8 cellular contexts compared by ENCODE assay signal in genomic region chr15:78875107-78875914, GRCh38. TPM values are rescaled to one million over a fixed set of nuclear protein-coding genes. Genes with fewer than 3 reads are reported as not detected.
DNase-seq lines count a peak whose midpoint lies in the region; ATAC-seq and TF ChIP-seq lines count a peak whose summit lies in the region.

No MANE protein-coding gene starts in this region.

- peaks cover 75% of the 10 kb centered on the region for H3K79me2 ChIP-seq in MM.1S (ENCODE audit: low read length)

- peaks cover 67% of the 10 kb centered on the region for H4K20me1 ChIP-seq in MM.1S (ENCODE audit: insufficient read depth, low read length)

- no peaks in the 10 kb centered on the region for H3K9me3 Mint-ChIP-seq in CD4-positive, CD25-positive, alpha-beta regulatory T cell
- no peaks in the 10 kb centered on the region for H3K9me3 Mint-ChIP-seq in nephron progenitor cell

- H3K27ac Mint-ChIP-seq in CD4-positive, CD25-positive, alpha-beta regulatory T cell = peak overlapping the region; percentile 100
- peak overlapping the region; percentile 100 for H3K27ac Mint-ChIP-seq in nephron progenitor cell

- H3K4me1 ChIP-seq in CD4-positive, CD25-positive, alpha-beta regulatory T cell (ENCODE audit: control insufficient read depth, insufficient read depth, low read length, poor library complexity, severe bottlenecking) = peaks cover 64% of the 10 kb centered on the region
- peaks cover 17% of the 10 kb centered on the region for H3K4me1 ChIP-seq in MM.1S (ENCODE audit: low read length)

- H2AFZ ChIP-seq in MM.1S (ENCODE audit: low read length) = no peak overlapping the region

- peaks cover 35 to 70% (median 53%) of the 10 kb centered on the region in 4 donors for H3K4me1 Mint-ChIP-seq in CD4-positive, CD25-positive, alpha-beta regulatory T cell
- H3K4me1 Mint-ChIP-seq in nephron progenitor cell = peaks cover 68% of the 10 kb centered on the region

- H3K9ac ChIP-seq in MM.1S (ENCODE audit: low read length) = no peak overlapping the region

- H3K9me3 ChIP-seq in CD4-positive, CD25-positive, alpha-beta regulatory T cell (ENCODE audit: control insufficient read depth in 2 of 2, low read length in 2 of 2) = no peaks in the 10 kb centered on the region
- no peaks in the 10 kb centered on the region for H3K9me3 ChIP-seq in MM.1S (replicated peaks; ENCODE audit: insufficient read depth, low read length)

- H3K4me3 Mint-ChIP-seq in CD4-positive, CD25-positive, alpha-beta regulatory T cell = peak overlapping the region; percentile 97 to 100 (median 100)
- peak overlapping the region; percentile 98 for H3K4me3 Mint-ChIP-seq in nephron progenitor cell

- DNase-seq in CD4-positive, CD25-positive, alpha-beta regulatory T cell = peak in 1 of 3 donors; percentile 31
- DNase-seq in MM.1S (no peak), coronary artery (ENCODE audit: low spot score) (no peak), nephron progenitor cell (no peak), GF-D8 (lab: John Stamatoyannopoulos, UW) (no peak), cerebellum (ENCODE audit: low spot score) (no peak), NCI-H146 treated with DMSO at 0.1 percent for 48 hours (lab: John Stamatoyannopoulos, UW; ENCODE audit: unreplicated experiment) (no peak), KG1 (lab: John Stamatoyannopoulos, UW) (no peak)

- H3K27me3 ChIP-seq in CD4-positive, CD25-positive, alpha-beta regulatory T cell (ENCODE audit: control insufficient read depth, insufficient read depth, low read length) = no peaks in the 10 kb centered on the region
- no peaks in the 10 kb centered on the region for H3K27me3 ChIP-seq in MM.1S (replicated peaks; ENCODE audit: insufficient read depth, low read length)

- no peak for ATAC-seq in CD4-positive, CD25-positive, alpha-beta regulatory T cell (ENCODE audit: low read depth in 2 of 2)

- H3K36me3 ChIP-seq in CD4-positive, CD25-positive, alpha-beta regulatory T cell (ENCODE audit: control insufficient read depth, insufficient read depth, low read length) = peaks cover 9% of the 10 kb centered on the region
- H3K36me3 ChIP-seq in MM.1S (replicated peaks; ENCODE audit: insufficient read depth, low read length) = no peaks in the 10 kb centered on the region

- H3K27ac ChIP-seq in CD4-positive, CD25-positive, alpha-beta regulatory T cell (ENCODE audit: insufficient read depth, low read length, poor library complexity, severe bottlenecking) = peak overlapping the region; percentile 100
- H3K27ac ChIP-seq in MM.1S (ENCODE audit: low read length) (no peak overlapping the region), coronary artery (peak overlapping the region; percentile 99 to 100)

- no peak for TF ChIP-seq CTCF in MM.1S (IDR thresholded peaks at IDR 0.05; ENCODE audit: low read length)
- no peak for TF ChIP-seq CTCF in coronary artery (IDR thresholded peaks at IDR 0.05)
- TF ChIP-seq CTCF in nephron progenitor cell (IDR thresholded peaks at IDR 0.05) = no peak

- peak overlapping the region; percentile 46 for H3K4me2 ChIP-seq in MM.1S (ENCODE audit: low read depth, low read length)

- peaks cover 12% of the 10 kb centered on the region for H3F3A ChIP-seq in MM.1S (ENCODE audit: insufficient read depth, low read length)

- H3K36me3 Mint-ChIP-seq in CD4-positive, CD25-positive, alpha-beta regulatory T cell = peaks cover 17% of the 10 kb centered on the region
- H3K36me3 Mint-ChIP-seq in nephron progenitor cell (ENCODE audit: low read depth) = peaks cover 34% of the 10 kb centered on the region

- no peaks in the 10 kb centered on the region for H3K9me2 ChIP-seq in MM.1S (replicated peaks; ENCODE audit: insufficient read depth, low read length)

- H3K4me3 ChIP-seq in CD4-positive, CD25-positive, alpha-beta regulatory T cell (ENCODE audit: low read depth, low read length) = peak overlapping the region; percentile 98
- peak overlapping the region; percentile 73 for H3K4me3 ChIP-seq in MM.1S (ENCODE audit: low read length)
- H3K4me3 ChIP-seq in coronary artery = peak overlapping the region; percentile 92

- H3K27me3 Mint-ChIP-seq in CD4-positive, CD25-positive, alpha-beta regulatory T cell = peaks cover 16% of the 10 kb centered on the region
- peaks cover 3% of the 10 kb centered on the region for H3K27me3 Mint-ChIP-seq in nephron progenitor cell (ENCODE audit: low read depth, poor library complexity)

RNA-seq across cellular contexts. Expression of gene MORF4L1, which starts 2.6 kb away (rescaled TPM):
- total RNA-seq in CD4-positive, CD25-positive, alpha-beta regulatory T cell = 402 TPM
- polyA plus RNA-seq in CD4-positive, CD25-positive, alpha-beta regulatory T cell = 100 to 1,000 TPM; 271 to 324 (median 292) TPM
- 339 TPM for total RNA-seq in cerebellum
